Comparison of ENCODE assay signal across 24 cellular contexts in the genomic region with DNA sequence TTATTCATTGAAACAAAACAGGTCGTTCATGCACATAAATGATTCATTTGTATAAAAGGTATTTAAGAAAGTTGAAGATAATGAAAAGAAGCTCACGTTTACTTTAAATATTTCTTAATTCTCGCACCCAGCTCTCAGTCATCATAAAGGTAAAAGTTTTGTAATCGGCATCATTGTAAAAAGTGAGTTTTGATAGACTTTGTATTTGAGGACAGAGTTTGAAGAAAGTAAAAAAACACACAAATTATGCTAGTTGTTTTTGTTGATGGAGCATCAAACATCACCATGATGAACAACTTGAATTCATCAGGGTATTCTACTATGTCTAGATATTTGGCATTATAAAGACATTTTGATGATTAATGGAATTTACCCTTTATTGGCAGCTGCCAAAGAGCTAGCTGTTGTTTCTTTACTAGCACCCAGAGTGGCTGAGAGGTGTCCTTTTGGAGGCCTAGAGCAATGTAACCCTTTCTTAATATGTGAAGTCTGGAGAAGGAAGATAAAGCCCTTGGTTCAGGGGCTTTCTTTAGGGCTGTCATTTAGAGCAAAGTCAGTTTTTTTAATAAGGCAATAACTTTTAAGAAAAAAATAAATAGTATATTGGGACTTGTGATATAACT. TPM values are rescaled to one million over a fixed set of nuclear protein-coding genes. Genes with fewer than 3 reads are reported as not detected.
DNase-seq lines count a peak whose midpoint lies in the region; ATAC-seq, FAIRE-seq and TF ChIP-seq lines count a peak whose summit lies in the region.
"Had no signal": no experiment of that assay in that cellular context is flagged by ENCODE, and none has a peak within 500 bp of the region (broad histone marks: within the 10 kb centered on the region; RNA-seq: fewer than 3 reads in every experiment).

No MANE protein-coding gene starts in this region.

- H3K36me3 ChIP-seq in liver (ENCODE audit: control insufficient read depth in 4 of 4, insufficient read depth in 3 of 4, low read depth in 1 of 4, low read length in 3 of 4) (peaks cover 0 to 6% (median 2%) of the 10 kb centered on the region in 4 donors), HepG2 (replicated peaks in 1 of 2; ENCODE audit: control insufficient read depth in 1 of 2, insufficient read depth in 2 of 2, low read length in 2 of 2) (peaks cover 12 to 33% of the 10 kb centered on the region in 2 experiments), K562 (ENCODE audit: control insufficient read depth, insufficient read depth, low read length) (peaks cover 44% of the 10 kb centered on the region)

- H3K27ac ChIP-seq in liver (ENCODE audit: low read depth in 1 of 2, low read length in 2 of 2) (no peak overlapping the region), HepG2 (ENCODE audit: extremely low read length, insufficient read depth, low read length) (no peak overlapping the region), K562 (ENCODE audit: extremely low read depth, low read depth, low read length) (peak overlapping the region; percentile 41)
- H3K27ac ChIP-seq: 22Rv1, A549, C4-2B had no signal

- POLR2A ChIA-PET in HepG2 (lab: Yijun Ruan, JAX) = interaction anchor here (1.9 kb wide), 1 partner anchor 8 kb away, joined by 7 read pairs; no protein-coding TSS in a partner anchor
- POLR2A ChIA-PET in K562 (lab: Yijun Ruan, JAX) = interaction anchor here (1.1 kb wide), 1 partner anchor 19 kb away, joined by 3 read pairs; no protein-coding TSS in a partner anchor

- FAIRE-seq in HepG2 (lab: Jason Lieb, UNC) = no peak
- FAIRE-seq in K562 (lab: Jason Lieb, UNC) = peak; percentile 80
- FAIRE-seq: A549, GM12878, GM12892, GM18507 had no signal

- H3K4me1 ChIP-seq in liver (ENCODE audit: control insufficient read depth in 4 of 4, insufficient read depth in 4 of 4, low read length in 3 of 4) (peaks cover 6 to 57% (median 40%) of the 10 kb centered on the region in 4 donors), HepG2 (ENCODE audit: insufficient read depth, low read length) (peaks cover 69% of the 10 kb centered on the region), K562 (replicated peaks in 1 of 2; ENCODE audit: control insufficient read depth in 2 of 2, insufficient read depth in 2 of 2, low read length in 2 of 2) (peaks cover 17 to 71% of the 10 kb centered on the region in 2 experiments)

- CTCF ChIA-PET in HepG2 (lab: Yijun Ruan, JAX; ENCODE audit: low intra/inter-chr PET ratio, low total read pairs) (no interaction called here), K562 (lab: Yijun Ruan, JAX; ENCODE audit: low intra/inter-chr PET ratio) (no interaction called here)

- H3K9me3 ChIP-seq in liver (ENCODE audit: control insufficient read depth in 4 of 4, low read length in 3 of 4) (no peaks in the 10 kb centered on the region), HepG2 (ENCODE audit: low read length) (no peaks in the 10 kb centered on the region), K562 (replicated peaks; ENCODE audit: control insufficient read depth, insufficient read depth, low read depth, low read length) (no peaks in the 10 kb centered on the region)
- H3K9me3 ChIP-seq: BLaER1 treated with 17β-estradiol and CSF1 and Interleukin-3, amounts not matched to agents 10 nM and 100 nM had no signal

- H3K79me2 ChIP-seq in HepG2 (ENCODE audit: insufficient read depth, low read length) (peaks cover 95% of the 10 kb centered on the region), K562 (ENCODE audit: control insufficient read depth, insufficient read depth, low read length) (peaks cover 95% of the 10 kb centered on the region)

- H4K20me1 ChIP-seq in HepG2 (ENCODE audit: insufficient read depth, low read length) (peaks cover 40% of the 10 kb centered on the region), K562 (replicated peaks; ENCODE audit: control insufficient read depth, insufficient read depth, low read length) (peaks cover 22% of the 10 kb centered on the region; the same call in 1 of the 2 replicates)

- no peaks in the 10 kb centered on the region for H3K9me1 ChIP-seq in K562 (ENCODE audit: control insufficient read depth, insufficient read depth, low read length)

- BruUV-seq in HepG2 (replicated peaks; lab: Mats Ljungman, UMichigan) (no TSS peak), K562 (replicated peaks; lab: Mats Ljungman, UMichigan) (no TSS peak)

- ATAC-seq in HepG2 = no peak
- ATAC-seq in K562 = peak; percentile 50
- ATAC-seq: A549; CD8-positive, alpha-beta T cell; GM12878 had no signal

- H2AFZ ChIP-seq in HepG2 (ENCODE audit: low read length) (no peak overlapping the region), K562 (ENCODE audit: low read depth, low read length) (no peak overlapping the region)

- no peak overlapping the region for H3K9ac ChIP-seq in liver (ENCODE audit: low read depth in 1 of 2, low read length in 2 of 2)
- H3K9ac ChIP-seq in HepG2 (ENCODE audit: insufficient read depth, low read depth, low read length) = no peak overlapping the region
- H3K9ac ChIP-seq in K562 (ENCODE audit: insufficient read depth in 1 of 2, low read depth in 2 of 2, low read length in 2 of 2) = peak overlapping the region in 1 of 2 experiments; percentile 42; a peak in 2 of 4 replicates
- H3K9ac ChIP-seq: BLaER1 treated with 17β-estradiol and CSF1 and Interleukin-3, amounts not matched to agents 10 nM and 100 nM had no signal

- TF ChIP-seq POLR2A in HepG2 (IDR thresholded peaks at IDR 0.05; ENCODE audit: insufficient read depth in 1 of 2, low read depth in 2 of 2, low read length in 2 of 2) (no peak), K562 (conservative IDR thresholded peaks at IDR 0.05) (no peak), erythroblast (IDR thresholded peaks at IDR 0.05; ENCODE audit: low read length) (peak; percentile 38)

- intact Hi-C loops in HepG2 (cut with micrococcal nuclease; ENCODE audit: unreplicated experiment) = no loop called here
- intact Hi-C loops in K562 (cut with micrococcal nuclease) = no loop called here

- TF ChIP-seq CTCF in liver (IDR thresholded peaks at IDR 0.05; ENCODE audit: low read depth, low read length, missing input control) (no peak), HepG2 (CRISPR knock-in tag; IDR thresholded peaks at IDR 0.05) (no peak), K562 (IDR thresholded peaks at IDR 0.05 in 2 of 3, conservative IDR thresholded peaks at IDR 0.05 in 1 of 3; ENCODE audit: insufficient read depth in 2 of 3, low read depth in 1 of 3, low read length in 3 of 3) (no peak), GM20000 (IDR thresholded peaks at IDR 0.05; ENCODE audit: extremely low read depth, missing control alignments) (no peak)

- in situ Hi-C loops in HepG2 (cut with HindIII; ENCODE audit: extremely low pct_ligation_motif_present, low pct_unique_long_range_greater_than_20kb) (no loop called here), K562 (cut with MboI) (no loop called here)

- 59% methylated on average over 4 of the region's 4 CpGs for WGBS in liver
- 94% methylated on average over 4 of the region's 4 CpGs for WGBS in HepG2 (ENCODE audit: low lambda C conversion rate)
- 15% methylated on average over 4 of the region's 4 CpGs for WGBS in K562 (ENCODE audit: insufficient coverage, low coverage, missing lambda C conversion rate)

- H3K4me3 ChIP-seq in liver (ENCODE audit: low read depth in 1 of 3, low read length in 3 of 3) (no peak overlapping the region), HepG2 (replicated peaks in 1 of 3; ENCODE audit: insufficient read depth in 1 of 3, low read depth in 2 of 3, low read length in 3 of 3) (no peak overlapping the region), K562 (no peak overlapping the region)
- H3K4me3 ChIP-seq: A549; BLaER1 treated with 17β-estradiol and CSF1 and Interleukin-3, amounts not matched to agents 10 nM and 100 nM; GM12878 had no signal

- no peak for TF ChIP-seq RAD21 in liver (IDR thresholded peaks at IDR 0.05)
- no peak for TF ChIP-seq RAD21 in HepG2 (CRISPR knock-in tag; IDR thresholded peaks at IDR 0.05)
- TF ChIP-seq RAD21 in K562 (CRISPR knock-in tag; conservative IDR thresholded peaks at IDR 0.05 in 1 of 2, IDR thresholded peaks at IDR 0.05 in 1 of 2) = no peak

- no peak for DNase-seq in HepG2 (ENCODE audit: low spot score)
- peak in 2 of 4 experiments; percentile 45 to 53 for DNase-seq in K562 (ENCODE audit: extremely low read depth in 1 of 4, low spot score in 3 of 4)
- DNase-seq in erythroblast (lab: John Stamatoyannopoulos, UW) = peak; percentile 83 to 86
- no peak for DNase-seq in NAMALWA (ENCODE audit: low spot score)
- no peak for DNase-seq in COR-L47 (lab: John Stamatoyannopoulos, UW)
- no peak for DNase-seq in GM20000 (ENCODE audit: low spot score)
- DNase-seq: AML-193; CD4-positive, alpha-beta T cell; CD8-positive, alpha-beta T cell; DMS 273 treated with DMSO at 0.1 percent for 48 hours; DMS153; DMS53; DMS79; DND-41; EL; GDM1 had no signal

- TF ChIP-seq EP300 in HepG2 (IDR thresholded peaks at IDR 0.05; ENCODE audit: low read depth in 2 of 2, low read length in 2 of 2) = no peak
- TF ChIP-seq EP300 in HepG2 (CRISPR knock-in tag; IDR thresholded peaks at IDR 0.05; ENCODE audit: borderline replicate concordance) = no peak
- TF ChIP-seq EP300 in K562 (IDR thresholded peaks at IDR 0.05; ENCODE audit: low read length) = no peak

- H3K4me2 ChIP-seq in HepG2 (ENCODE audit: low read depth, low read length) (no peak overlapping the region), K562 (ENCODE audit: insufficient read depth, low read length) (peak overlapping the region; percentile 65)
- H3K4me2 ChIP-seq: A549 had no signal

- H3K27me3 ChIP-seq in liver (ENCODE audit: control insufficient read depth in 4 of 4, insufficient read depth in 4 of 4, low read length in 3 of 4) (no peaks in the 10 kb centered on the region), HepG2 (ENCODE audit: control insufficient read depth in 1 of 2, insufficient read depth in 2 of 2, low read length in 2 of 2) (no peaks in the 10 kb centered on the region), K562 (ENCODE audit: control insufficient read depth in 2 of 2, insufficient read depth in 2 of 2, low read length in 2 of 2) (no peaks in the 10 kb centered on the region)
- H3K27me3 ChIP-seq: BLaER1 treated with 17β-estradiol and CSF1 and Interleukin-3, amounts not matched to agents 10 nM and 100 nM had no signal

RNA-seq across cellular contexts. Expression of gene GLRX5, which starts 7.2 kb away (rescaled TPM):
- total RNA-seq in liver = 100 to 1,000 TPM in 1 of 2 donors, 10 to 100 TPM in 1; 28.4 to 172 TPM
- polyA plus RNA-seq in liver = 10 to 100 TPM; 34.1 to 45.3 TPM
- 115 and 122 TPM in 2 replicates for total RNA-seq in HepG2 (2016; rRNA removed; fragmentation: Illumina TruSeq; extraction: Trizol)
- 141 and 162 TPM in 2 replicates for total RNA-seq in HepG2 (2016; cell fraction: cytosol; rRNA removed; fragmentation: Illumina TruSeq; extraction: Trizol; ENCODE audit: low read depth)
- total RNA-seq in HepG2 (2016; cell fraction: insoluble cytoplasmic fraction; rRNA removed; fragmentation: Illumina TruSeq; extraction: Trizol) = 99.8 and 128 TPM in 2 replicates
- 204 and 226 TPM in 2 replicates for total RNA-seq in HepG2 (2016; cell fraction: membrane; rRNA removed; fragmentation: Illumina TruSeq; extraction: Trizol)
- total RNA-seq in HepG2 (2016; cell fraction: nucleus; rRNA removed; fragmentation: Illumina TruSeq; extraction: Trizol) = 42.6 and 50.7 TPM in 2 replicates
- polyA plus RNA-seq in HepG2 (2011; rRNA removed) = 115 and 146 TPM in 2 replicates
- polyA plus RNA-seq in HepG2 (2011; cell fraction: cytosol; rRNA removed) = 68.6 and 128 TPM in 2 replicates
- 20.1 and 32.1 TPM in 2 replicates for polyA plus RNA-seq in HepG2 (2011; cell fraction: nucleus; rRNA removed)
- 136 and 145 TPM in 2 replicates for polyA plus RNA-seq in HepG2 (2012)
- 197 and 237 TPM in 2 replicates for polyA plus RNA-seq in HepG2 (2016; cell fraction: cytosol; fragmentation: Illumina TruSeq; extraction: Trizol; ENCODE audit: low read depth)
- 161 and 168 TPM in 2 replicates for polyA plus RNA-seq in HepG2 (2016; cell fraction: insoluble cytoplasmic fraction; fragmentation: Illumina TruSeq; extraction: Trizol; ENCODE audit: low read depth)
- polyA plus RNA-seq in HepG2 (2016; cell fraction: membrane; fragmentation: Illumina TruSeq; extraction: Trizol; ENCODE audit: low read depth) = 243 and 290 TPM in 2 replicates
- polyA plus RNA-seq in HepG2 (2016; cell fraction: nucleus; fragmentation: Illumina TruSeq; extraction: Trizol; ENCODE audit: insufficient read depth, low read depth) = 104 and 106 TPM in 2 replicates
- 17.9 and 35.5 TPM in 2 replicates for polyA minus RNA-seq in HepG2 (2011; rRNA and poly(A)+ RNA removed; ENCODE audit: low replicate concordance)
- polyA minus RNA-seq in HepG2 (2011; cell fraction: cytosol; rRNA and poly(A)+ RNA removed) = 42.3 and 45.6 TPM in 2 replicates
- 15.8 and 23.1 TPM in 2 replicates for polyA minus RNA-seq in HepG2 (2011; cell fraction: nucleus; rRNA and poly(A)+ RNA removed)
- 11.5 and 14.3 TPM in 2 replicates for total RNA-seq in K562 (2011; cell fraction: chromatin; rRNA removed; ENCODE audit: low replicate concordance)
- 8.3 and 11.6 TPM in 2 replicates for total RNA-seq in K562 (2011; cell fraction: nucleolus; rRNA removed)
- 19.2 and 24.9 TPM in 2 replicates for total RNA-seq in K562 (2011; cell fraction: nucleoplasm; rRNA removed)
- total RNA-seq in K562 (2014; rRNA removed) = 78.4 and 97.8 TPM in 2 replicates
- total RNA-seq in K562 (2014; rRNA removed; fragmentation: Illumina TruSeq; extraction: Trizol) = 85.5 and 97.4 TPM in 2 replicates
- 56.4 and 57.9 TPM in 2 replicates for total RNA-seq in K562 (2015; rRNA removed; fragmentation: Illumina TruSeq; extraction: Trizol)
- total RNA-seq in K562 (2021) = 66.8 and 68.0 TPM in 2 replicates
- polyA plus RNA-seq in K562 (2011; rRNA removed) = 63.8 and 85.2 TPM in 2 replicates
- 31.1 and 72.2 TPM in 2 replicates for polyA plus RNA-seq in K562 (2011; cell fraction: cytosol; rRNA removed)
- polyA plus RNA-seq in K562 (2011; cell fraction: nucleus; rRNA removed) = 9.8 and 21.8 TPM in 2 replicates
- 53.4 and 78.6 TPM in 2 replicates for polyA plus RNA-seq in K562 (2012)
- polyA plus RNA-seq in K562 (2014; fragmentation: Illumina TruSeq; extraction: Trizol) = 92.8 and 96.8 TPM in 2 replicates
- 10 to 100 TPM; 16.7 to 20.0 TPM for polyA plus RNA-seq in K562 (2014; fragmentation: Nextera tagmentation; extraction: Ambion mirVana)
- 66.4 and 73.9 TPM in 2 replicates for polyA plus RNA-seq in K562 (2014; rRNA removed)
- 32.8 and 34.4 TPM in 2 replicates for polyA minus RNA-seq in K562 (2011; rRNA and poly(A)+ RNA removed)
- 17.5 and 24.9 TPM in 2 replicates for polyA minus RNA-seq in K562 (2011; cell fraction: cytosol; rRNA and poly(A)+ RNA removed)
- polyA minus RNA-seq in K562 (2011; cell fraction: nucleus; rRNA and poly(A)+ RNA removed) = 5.8 and 14.6 TPM in 2 replicates

RNA-seq across cellular contexts. Expression of gene SYNE3, which starts 25.6 kb away (rescaled TPM):
- total RNA-seq in liver (1 to 10 TPM; 8.3 to 9.0 TPM), HepG2 (2016; rRNA removed; fragmentation: Illumina TruSeq; extraction: Trizol) (7.8 and 9.0 TPM in 2 replicates), K562 (2014; rRNA removed) (0.94 and 2.7 TPM in 2 replicates), K562 (2014; rRNA removed; fragmentation: Illumina TruSeq; extraction: Trizol) (0.55 and 0.67 TPM in 2 replicates), K562 (2015; rRNA removed; fragmentation: Illumina TruSeq; extraction: Trizol) (0.47 and 0.79 TPM in 2 replicates), K562 (2021) (2.2 and 3.1 TPM in 2 replicates)
- polyA plus RNA-seq in liver (1 to 10 TPM in 1 of 2 donors, under 1 TPM in 1; 0.47 to 1.1 TPM), HepG2 (2011; rRNA removed) (8.0 and 9.3 TPM in 2 replicates), K562 (2011; rRNA removed) (0.15 and 0.95 TPM in 2 replicates), K562 (2014; fragmentation: Illumina TruSeq; extraction: Trizol) (0.61 and 0.71 TPM in 2 replicates), K562 (2014; fragmentation: Nextera tagmentation; extraction: Ambion mirVana) (under 1 TPM; 0.04 to 0.08 TPM), K562 (2014; rRNA removed) (1.7 and 1.8 TPM in 2 replicates)
- 2.1 and 2.5 TPM in 2 replicates for total RNA-seq in HepG2 (2016; cell fraction: cytosol; rRNA removed; fragmentation: Illumina TruSeq; extraction: Trizol; ENCODE audit: low read depth)
- 6.6 and 8.6 TPM in 2 replicates for total RNA-seq in HepG2 (2016; cell fraction: insoluble cytoplasmic fraction; rRNA removed; fragmentation: Illumina TruSeq; extraction: Trizol)
- total RNA-seq in HepG2 (2016; cell fraction: membrane; rRNA removed; fragmentation: Illumina TruSeq; extraction: Trizol) = 2.8 and 3.5 TPM in 2 replicates
- 14.8 and 16.4 TPM in 2 replicates for total RNA-seq in HepG2 (2016; cell fraction: nucleus; rRNA removed; fragmentation: Illumina TruSeq; extraction: Trizol)
- polyA plus RNA-seq in HepG2 (2011; cell fraction: cytosol; rRNA removed) = 3.1 and 3.2 TPM in 2 replicates
- 32.7 and 44.3 TPM in 2 replicates for polyA plus RNA-seq in HepG2 (2011; cell fraction: nucleus; rRNA removed)
- 3.7 and 4.9 TPM in 2 replicates for polyA plus RNA-seq in HepG2 (2012)
- 0.24 and 0.25 TPM in 2 replicates for polyA plus RNA-seq in HepG2 (2016; cell fraction: cytosol; fragmentation: Illumina TruSeq; extraction: Trizol; ENCODE audit: low read depth)
- 2.0 and 2.7 TPM in 2 replicates for polyA plus RNA-seq in HepG2 (2016; cell fraction: insoluble cytoplasmic fraction; fragmentation: Illumina TruSeq; extraction: Trizol; ENCODE audit: low read depth)
- 0.50 and 0.55 TPM in 2 replicates for polyA plus RNA-seq in HepG2 (2016; cell fraction: membrane; fragmentation: Illumina TruSeq; extraction: Trizol; ENCODE audit: low read depth)
- 10.7 and 10.9 TPM in 2 replicates for polyA plus RNA-seq in HepG2 (2016; cell fraction: nucleus; fragmentation: Illumina TruSeq; extraction: Trizol; ENCODE audit: insufficient read depth, low read depth)
- 0.72 and 21.2 TPM in 2 replicates for polyA minus RNA-seq in HepG2 (2011; rRNA and poly(A)+ RNA removed; ENCODE audit: low replicate concordance)
- polyA minus RNA-seq in HepG2 (2011; cell fraction: cytosol; rRNA and poly(A)+ RNA removed) = 6.8 and 8.6 TPM in 2 replicates
- polyA minus RNA-seq in HepG2 (2011; cell fraction: nucleus; rRNA and poly(A)+ RNA removed) = 43.0 and 46.7 TPM in 2 replicates
- total RNA-seq in K562 (2011; cell fraction: chromatin; rRNA removed; ENCODE audit: low replicate concordance) = 2.1 and 2.6 TPM in 2 replicates
- 1.2 and 1.3 TPM in 2 replicates for total RNA-seq in K562 (2011; cell fraction: nucleolus; rRNA removed)
- total RNA-seq in K562 (2011; cell fraction: nucleoplasm; rRNA removed) = 1.8 and 2.3 TPM in 2 replicates
- polyA plus RNA-seq in K562 (2011; cell fraction: cytosol; rRNA removed) = 0.10 and 0.47 TPM in 2 replicates
- polyA plus RNA-seq in K562 (2011; cell fraction: nucleus; rRNA removed) = 0.40 and 1.4 TPM in 2 replicates
- 1.1 and 2.8 TPM in 2 replicates for polyA plus RNA-seq in K562 (2012)
- 0.14 and 1.0 TPM in 2 replicates for polyA minus RNA-seq in K562 (2011; rRNA and poly(A)+ RNA removed)
- polyA minus RNA-seq in K562 (2011; cell fraction: cytosol; rRNA and poly(A)+ RNA removed) = 0.82 TPM in 1 of 2 replicates, not detected in the other
- polyA minus RNA-seq in K562 (2011; cell fraction: nucleus; rRNA and poly(A)+ RNA removed) = 0.13 and 2.0 TPM in 2 replicates

Comparison
In these comparisons a context has a peak if more than half of its experiments do, and no peak if none do; other contexts are left out.
1. DNase-seq: peak in erythroblast (2 of 2); none in HepG2 (single experiment), NAMALWA (single experiment), COR-L47 (single experiment) and GM20000 (single experiment).